In genomic region chr14:75660238-75660629, GRCh38 we compare ENCODE assay signal across 8 cellular contexts. TPM values are rescaled to one million over a fixed set of nuclear protein-coding genes. Genes with fewer than 3 reads are reported as not detected.
DNase-seq lines count a peak whose midpoint lies in the region; TF ChIP-seq lines count a peak whose summit lies in the region.

No MANE protein-coding gene starts in this region.

- H3K4me3 ChIP-seq in HAP-1 (peak overlapping the region; percentile 98), WERI-Rb-1 (ENCODE audit: low read depth, low read length) (peak overlapping the region; percentile 99), skeletal muscle satellite cell (ENCODE audit: low read length) (peak overlapping the region; percentile 95)

- H3K4me1 ChIP-seq in HAP-1: peaks cover 8% of the 10 kb centered on the region
- peaks cover 13% of the 10 kb centered on the region for H3K4me1 ChIP-seq in skeletal muscle satellite cell (ENCODE audit: control insufficient read depth, insufficient read depth, low read length)

- peak overlapping the region; percentile 80 for H3K4me2 ChIP-seq in skeletal muscle satellite cell (ENCODE audit: low read length)

- peak overlapping the region; percentile 86 for H3K9ac ChIP-seq in skeletal muscle satellite cell (ENCODE audit: low read depth, low read length)

- H3K36me3 ChIP-seq in HAP-1 (replicated peaks) (peaks cover 9% of the 10 kb centered on the region), WERI-Rb-1 (peaks cover 25% of the 10 kb centered on the region), skeletal muscle satellite cell (ENCODE audit: insufficient read depth, low read length) (peaks cover 10% of the 10 kb centered on the region)

- no peak for TF ChIP-seq CTCF in WERI-Rb-1 (IDR thresholded peaks at IDR 0.05; ENCODE audit: low read depth, low read length)

- in situ Hi-C loops in HAP-1 (cut with MboI; ENCODE audit: low sequenced_read_pairs): loop anchor here (25.0 kb wide), 1 partner anchor 523 kb away; the partner anchor contains the start of gene NEK9

- DNase-seq in HAP-1 (ENCODE audit: low spot score in 2 of 2): no peak
- DNase-seq in WERI-Rb-1: no peak
- peak; percentile 12 for DNase-seq in germinal center (ENCODE audit: low spot score)
- DNase-seq in NCI-H446 (lab: John Stamatoyannopoulos, UW): no peak
- DNase-seq in SW 1271 (lab: John Stamatoyannopoulos, UW): no peak
- no peak for DNase-seq in DMS114 treated with DMSO at 0.1 percent for 48 hours (lab: John Stamatoyannopoulos, UW; ENCODE audit: unreplicated experiment)
- DNase-seq in D341Med (ENCODE audit: low spot score): no peak

- peak overlapping the region; percentile 81 for H3K27ac ChIP-seq in WERI-Rb-1

- no peaks in the 10 kb centered on the region for H3K27me3 ChIP-seq in HAP-1 (ENCODE audit: low read depth)
- no peaks in the 10 kb centered on the region for H3K27me3 ChIP-seq in WERI-Rb-1 (ENCODE audit: insufficient read depth, low read depth, severe bottlenecking)
- no peaks in the 10 kb centered on the region for H3K27me3 ChIP-seq in skeletal muscle satellite cell (ENCODE audit: control insufficient read depth, insufficient read depth, low read length)

- H3K9me3 ChIP-seq in HAP-1: no peaks in the 10 kb centered on the region
- H3K9me3 ChIP-seq in WERI-Rb-1 (ENCODE audit: severe bottlenecking): no peaks in the 10 kb centered on the region
- no peaks in the 10 kb centered on the region for H3K9me3 ChIP-seq in skeletal muscle satellite cell (replicated peaks; ENCODE audit: low read length)

RNA-seq across cellular contexts. Expression of gene ERG28, which starts 0.4 kb away (rescaled TPM):
- total RNA-seq in skeletal muscle satellite cell (2012; rRNA removed): 5.5 and 6.6 TPM in 2 replicates

RNA-seq across cellular contexts. Expression of gene TTLL5, which starts 0.8 kb away (rescaled TPM):
- 17.3 and 19.3 TPM in 2 replicates for total RNA-seq in skeletal muscle satellite cell (2012; rRNA removed)
